In genomic region chr10:87848998-87849397, GRCh38 we compare ENCODE assay signal across 21 cellular contexts. TPM values are rescaled to one million over a fixed set of nuclear protein-coding genes. Genes with fewer than 3 reads are reported as not detected.
DNase-seq lines count a peak whose midpoint lies in the region; ATAC-seq and TF ChIP-seq lines count a peak whose summit lies in the region.
"Had no signal": no experiment of that assay in that cellular context is flagged by ENCODE, and none has a peak within 500 bp of the region (broad histone marks: within the 10 kb centered on the region; RNA-seq: fewer than 3 reads in every experiment).

No MANE protein-coding gene starts in this region.

- no peak overlapping the region for H3K4me3 Mint-ChIP-seq in glutamatergic neuron (ENCODE audit: unreplicated experiment)
- H3K4me3 Mint-ChIP-seq: CD4-positive, alpha-beta T cell had no signal

- no peaks in the 10 kb centered on the region for H3K27me3 Mint-ChIP-seq in glutamatergic neuron (ENCODE audit: unreplicated experiment)
- H3K27me3 Mint-ChIP-seq: CD4-positive, alpha-beta T cell had no signal

- no peak for TF ChIP-seq CTCF in breast epithelium (IDR thresholded peaks at IDR 0.05)
- TF ChIP-seq CTCF in glutamatergic neuron (IDR thresholded peaks at IDR 0.05; ENCODE audit: partially characterized antibody, unreplicated experiment) = no peak

- TF ChIP-seq POLR2A in breast epithelium (IDR thresholded peaks at IDR 0.05) = no peak

- H3K27ac ChIP-seq in breast epithelium = no peak overlapping the region
- H3K27ac ChIP-seq: 22Rv1, A549, C4-2B had no signal

- H3K9me3 Mint-ChIP-seq in glutamatergic neuron (ENCODE audit: unreplicated experiment) = no peaks in the 10 kb centered on the region
- H3K9me3 Mint-ChIP-seq: CD4-positive, alpha-beta T cell had no signal

- H3K36me3 Mint-ChIP-seq in glutamatergic neuron (ENCODE audit: unreplicated experiment) = no peaks in the 10 kb centered on the region

- no peak for ATAC-seq in HG03135 (IDR thresholded peaks at IDR 0.05; ENCODE audit: unreplicated experiment)
- ATAC-seq: A549, HCT116 had no signal

- DNase-seq in NCI-H1105 treated with DMSO at 0.1 percent for 48 hours (lab: John Stamatoyannopoulos, UW) = peak; percentile 8
- no peak for DNase-seq in NCI-H1105 (lab: John Stamatoyannopoulos, UW)
- DNase-seq in breast epithelium (ENCODE audit: low spot score in 2 of 2) = peak; percentile 60 to 63
- DNase-seq in renal cortical epithelial cell (ENCODE audit: low read depth) = peak; percentile 53
- no peak for DNase-seq in glutamatergic neuron
- no peak for DNase-seq in NCI-H510A treated with DMSO at 0.1 percent for 48 hours (lab: John Stamatoyannopoulos, UW)
- DNase-seq: AML-193; Caco-2; CD4-positive, alpha-beta T cell; DMS153; DMS79; GDM1; GOT3; H7 had no signal

- H3K9me3 ChIP-seq in breast epithelium = no peaks in the 10 kb centered on the region
- H3K9me3 ChIP-seq: A549, Caco-2 had no signal

- no peak for TF ChIP-seq EP300 in Ishikawa (IDR thresholded peaks at IDR 0.05; ENCODE audit: borderline replicate concordance)

- intact Hi-C loops in breast epithelium (cut with DNase I; ENCODE audit: low total_unique reads) = no loop called here

- H3K36me3 ChIP-seq in breast epithelium = no peaks in the 10 kb centered on the region

- no peaks in the 10 kb centered on the region for H3K27me3 ChIP-seq in breast epithelium

- H3K4me3 ChIP-seq in breast epithelium = no peak overlapping the region
- H3K4me3 ChIP-seq: A549 had no signal

- no peak for TF ChIP-seq RAD21 in Ishikawa (IDR thresholded peaks at IDR 0.05; ENCODE audit: low read depth)

- H3K4me1 ChIP-seq in breast epithelium = no peaks in the 10 kb centered on the region

- no peak overlapping the region for H3K27ac Mint-ChIP-seq in glutamatergic neuron (ENCODE audit: unreplicated experiment)
- H3K27ac Mint-ChIP-seq: CD4-positive, alpha-beta T cell had no signal

- H3K4me1 Mint-ChIP-seq in glutamatergic neuron (ENCODE audit: low read depth, unreplicated experiment) = no peaks in the 10 kb centered on the region

TF ChIP-seq in Ishikawa, 13 proteins besides CTCF, POLR2A, EP300 and RAD21:
- TF ChIP-seq NFIC (IDR thresholded peaks at IDR 0.05) = peak; percentile 22; the same call in 1 of the 2 replicates
- no peak for TF ChIP-seq ZBTB7A (IDR thresholded peaks at IDR 0.05; ENCODE audit: low read depth)

RNA-seq across cellular contexts. Expression of gene KLLN, which starts 14.3 kb away (rescaled TPM):
- 1 to 10 TPM in 1 of 3 donors, under 1 TPM in 2; 0.44 to 1.1 (median 0.66) TPM for total RNA-seq in breast epithelium
- total RNA-seq in renal cortical epithelial cell = 1.1 TPM in 1 of 2 replicates, not detected in the other
- total RNA-seq in glutamatergic neuron (ENCODE audit: unreplicated experiment) = 0.27 TPM
- total RNA-seq: Daoy had no signal

RNA-seq across cellular contexts. Expression of gene PTEN, which starts 14.4 kb away (rescaled TPM):
- 100 to 1,000 TPM; 178 to 366 (median 186) TPM for total RNA-seq in breast epithelium
- total RNA-seq in renal cortical epithelial cell = 55.7 and 116 TPM in 2 replicates
- 61.2 TPM for total RNA-seq in glutamatergic neuron (ENCODE audit: unreplicated experiment)

RNA-seq across cellular contexts. Expression of gene ATAD1, which starts 31.0 kb away (rescaled TPM):
- total RNA-seq in breast epithelium = 10 to 100 TPM; 40.6 to 49.6 (median 41.0) TPM
- 90.3 and 99.5 TPM in 2 replicates for total RNA-seq in renal cortical epithelial cell
- 79.0 TPM for total RNA-seq in glutamatergic neuron (ENCODE audit: unreplicated experiment)

Comparison
In these comparisons a context has a peak if more than half of its experiments do, and no peak if none do; other contexts are left out.
1. DNase-seq: peak in NCI-H1105 treated with DMSO at 0.1 percent for 48 hours (single experiment), breast epithelium (2 of 2) and renal cortical epithelial cell (single experiment); none in NCI-H1105 (single experiment), glutamatergic neuron (single experiment) and NCI-H510A treated with DMSO at 0.1 percent for 48 hours (single experiment).